ENCODE assay signal across 14 cellular contexts in the genomic region with DNA sequence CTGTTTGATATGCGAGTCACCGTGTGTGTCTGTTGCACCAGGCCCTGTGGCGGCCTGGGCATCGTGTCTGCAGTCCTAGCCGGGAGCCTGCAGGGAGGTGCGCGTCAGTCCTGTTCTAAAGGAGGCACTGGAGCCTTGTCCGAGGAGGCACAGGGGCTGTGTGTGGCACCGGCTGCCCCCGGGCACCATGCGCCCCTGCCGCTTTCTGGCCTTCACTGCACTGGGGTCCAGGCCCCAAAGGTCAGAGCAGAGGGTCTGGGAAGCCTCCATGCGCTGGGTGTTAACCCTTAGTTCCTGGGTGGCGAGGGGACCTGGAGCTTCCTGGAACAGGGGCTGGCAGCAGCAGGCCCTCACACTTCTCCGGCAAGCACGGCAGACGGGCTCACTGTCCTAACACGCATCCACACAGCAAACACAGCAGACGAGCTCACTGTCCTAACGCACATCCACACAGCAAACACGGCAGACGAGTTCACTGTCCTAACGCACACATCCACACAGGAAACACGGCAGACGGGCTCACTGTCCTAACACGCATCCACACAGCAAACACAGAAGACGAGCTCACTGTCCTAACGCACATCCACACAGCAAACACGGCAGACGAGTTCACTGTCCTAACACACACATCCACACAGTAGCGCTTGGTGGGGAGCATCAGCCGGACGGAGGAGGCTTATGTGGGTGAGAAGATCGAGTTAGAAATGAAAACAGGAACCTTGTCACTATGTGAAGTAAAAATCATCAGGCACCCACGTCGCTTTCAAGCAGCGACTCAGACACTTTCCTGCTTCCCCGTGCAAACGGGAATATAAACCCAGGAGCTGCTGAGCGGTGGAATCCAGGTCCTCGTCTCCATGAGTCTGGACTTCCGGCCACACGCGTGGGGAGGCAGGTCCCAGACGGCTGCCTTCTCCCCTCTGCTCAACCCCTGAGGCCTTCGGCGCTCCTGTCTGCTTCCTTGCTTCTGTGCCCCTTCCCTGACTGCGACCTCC.
DNase-seq lines count a peak whose midpoint lies in the region; ATAC-seq, FAIRE-seq and TF ChIP-seq lines count a peak whose summit lies in the region.
"Had no signal": no experiment of that assay in that cellular context is flagged by ENCODE, and none has a peak within 500 bp of the region (broad histone marks: within the 10 kb centered on the region; RNA-seq: fewer than 3 reads in every experiment).

No MANE protein-coding gene starts in this region.

- ATAC-seq in DND-41 (ENCODE audit: insufficient read depth, low read depth) (no peak), GM21528 (IDR thresholded peaks at IDR 0.05; ENCODE audit: low FRiP score, unreplicated experiment) (no peak)
- ATAC-seq: CD8-positive, alpha-beta T cell had no signal

- H2BK5ac ChIP-seq in H9 (ENCODE audit: insufficient read length, low read length), result no peak overlapping the region
- peak overlapping the region; percentile 73; the same call in 1 of the 2 replicates for H2BK5ac ChIP-seq in H1 (ENCODE audit: low read depth, low read length)

- no peak overlapping the region for H2AK5ac ChIP-seq in H9 (ENCODE audit: insufficient read length, low read length)
- no peak overlapping the region for H2AK5ac ChIP-seq in H1 (ENCODE audit: low read depth, low read length)

- intact Hi-C loops in posterior vena cava (cut with DNase I), result loop anchor here in 1 of 2 donors (5.0 kb wide), 1 partner anchor 269 kb away; no protein-coding TSS in a partner anchor

- H3K23ac ChIP-seq in H9 (ENCODE audit: insufficient read length, low read depth, low read length), result no peak overlapping the region
- no peak overlapping the region for H3K23ac ChIP-seq in H1 (ENCODE audit: insufficient read length)

- H3K27ac ChIP-seq in DND-41 (ENCODE audit: low read length) (no peak overlapping the region), H9 (ENCODE audit: insufficient read length, low read depth, low read length) (no peak overlapping the region), H1 (ENCODE audit: low read depth, low read length) (no peak overlapping the region)

- H3K36me3 ChIP-seq in DND-41 (ENCODE audit: insufficient read depth, low read length) (no peaks in the 10 kb centered on the region), H1 (ENCODE audit: control insufficient read depth in 2 of 4, insufficient read depth in 4 of 4, low read length in 3 of 4) (no peaks in the 10 kb centered on the region)

- no peak for TF ChIP-seq RAD21 in H1 (IDR thresholded peaks at IDR 0.05 in 1 of 2, conservative IDR thresholded peaks at IDR 0.05 in 1 of 2; ENCODE audit: low read depth in 2 of 2, low read length in 2 of 2)

- no peak overlapping the region for H3K9ac ChIP-seq in DND-41 (ENCODE audit: low read depth, low read length)
- no peak overlapping the region for H3K9ac ChIP-seq in H9 (ENCODE audit: extremely low read depth, insufficient read length, low read length)
- H3K9ac ChIP-seq in H1 (replicated peaks in 1 of 4; ENCODE audit: extremely low read depth in 1 of 4, low read depth in 3 of 4, low read length in 3 of 4), result no peak overlapping the region

- H3K9me3 ChIP-seq in DND-41 (ENCODE audit: insufficient read depth, low read length, severe bottlenecking) (no peaks in the 10 kb centered on the region), H9 (ENCODE audit: control insufficient read depth, low read depth, low read length) (no peaks in the 10 kb centered on the region), H1 (ENCODE audit: insufficient read depth in 2 of 2, low read depth in 1 of 2, low read length in 1 of 2) (peaks cover 0 to 10% of the 10 kb centered on the region in 2 experiments; a peak in 1 of 4 replicates)

- H3K4me1 ChIP-seq in DND-41 (ENCODE audit: insufficient read depth, low read length), result no peaks in the 10 kb centered on the region
- no peaks in the 10 kb centered on the region; the same call in 1 of the 2 replicates for H3K4me1 ChIP-seq in H9 (ENCODE audit: insufficient read depth, low read length)
- peaks cover 0 to 3% (median 0%) of the 10 kb centered on the region in 4 experiments; a peak in 1 of 7 replicates for H3K4me1 ChIP-seq in H1 (replicated peaks in 1 of 4; ENCODE audit: control insufficient read depth in 3 of 4, insufficient read depth in 4 of 4, low read length in 3 of 4)

- H3K79me1 ChIP-seq in H9 (ENCODE audit: insufficient read depth, low read depth, low read length, poor library complexity, severe bottlenecking) (no peaks in the 10 kb centered on the region), H1 (ENCODE audit: low read depth, low read length) (no peaks in the 10 kb centered on the region)

- H3K4me1 Mint-ChIP-seq in H9, result peaks cover 8 to 10% of the 10 kb centered on the region in 2 experiments

- no peak overlapping the region for H3K4me3 Mint-ChIP-seq in H9
- H3K4me3 Mint-ChIP-seq: CD8-positive, alpha-beta T cell had no signal

- H3T11ph ChIP-seq in H9 (ENCODE audit: low read length), result no peak overlapping the region

- H2BK15ac ChIP-seq in H9 (ENCODE audit: low read depth, low read length) (no peak overlapping the region), H1 (ENCODE audit: low read length) (no peak overlapping the region)

- H2BK120ac ChIP-seq in H9 (ENCODE audit: low read depth, low read length, poor library complexity, severe bottlenecking), result no peak overlapping the region
- no peak overlapping the region for H2BK120ac ChIP-seq in H1 (replicated peaks; ENCODE audit: low read depth, low read length)

- H4K5ac ChIP-seq in H9 (ENCODE audit: insufficient read length, low read depth, low read length) (no peak overlapping the region), H1 (ENCODE audit: insufficient read length, low read depth, low read length) (no peak overlapping the region)

- H3K18ac ChIP-seq in H9 (ENCODE audit: insufficient read length, low read depth, low read length) (no peak overlapping the region), H1 (ENCODE audit: extremely low read depth, low read length) (peak overlapping the region; percentile 32; the same call in 1 of the 2 replicates)

- H4K20me1 ChIP-seq in DND-41 (ENCODE audit: insufficient read depth, low read length), result no peaks in the 10 kb centered on the region
- H4K20me1 ChIP-seq in H9 (ENCODE audit: control insufficient read depth, insufficient read depth, insufficient read length), result no peaks in the 10 kb centered on the region
- peaks cover 0 to 2% of the 10 kb centered on the region in 2 experiments for H4K20me1 ChIP-seq in H1 (replicated peaks in 1 of 2; ENCODE audit: control insufficient read depth in 1 of 2, insufficient read depth in 2 of 2, low read length in 2 of 2)

- H3K27me3 Mint-ChIP-seq in H9 (ENCODE audit: low read depth), result no peaks in the 10 kb centered on the region; the same call in none of the 2 replicates

- H2AFZ ChIP-seq in DND-41 (ENCODE audit: low read depth, low read length), result no peak overlapping the region
- no peak overlapping the region for H2AFZ ChIP-seq in H9 (ENCODE audit: low read length)
- H2AFZ ChIP-seq in H1 (ENCODE audit: low read length), result no peak overlapping the region

- H3K14ac ChIP-seq in H9 (ENCODE audit: insufficient read depth, low read length) (no peak overlapping the region), H1 (ENCODE audit: insufficient read length) (no peak overlapping the region)

- FAIRE-seq in H1 (lab: Jason Lieb, UNC), result no peak

- H3K9me3 Mint-ChIP-seq in H9, result peaks cover 0 to 5% of the 10 kb centered on the region in 2 experiments; a peak in 2 of 5 replicates
- H3K9me3 Mint-ChIP-seq: CD8-positive, alpha-beta T cell had no signal

- H3K4me3 ChIP-seq in DND-41 (ENCODE audit: low read depth in 1 of 2, low read length in 2 of 2), result no peak overlapping the region
- no peak overlapping the region for H3K4me3 ChIP-seq in H1 (ENCODE audit: extremely low read depth in 1 of 4, insufficient read depth in 2 of 4, low read depth in 3 of 4, low read length in 4 of 4)

- peaks cover 0 to 8% (median 5%) of the 10 kb centered on the region in 3 experiments; a peak in 5 of 7 replicates for H3K36me3 Mint-ChIP-seq in H9 (ENCODE audit: insufficient read depth in 1 of 3, low read depth in 3 of 3)
- H3K36me3 Mint-ChIP-seq: CD8-positive, alpha-beta T cell had no signal

- no peak overlapping the region for H3K4me2 ChIP-seq in DND-41 (ENCODE audit: insufficient read depth, low read length)
- no peak overlapping the region for H3K4me2 ChIP-seq in H9 (ENCODE audit: insufficient read depth, insufficient read length, low read length)
- no peak overlapping the region for H3K4me2 ChIP-seq in H1 (ENCODE audit: insufficient read depth in 1 of 2, low read depth in 2 of 2, low read length in 2 of 2)

- no peak overlapping the region for H3K56ac ChIP-seq in H9 (ENCODE audit: insufficient read length, low read depth, low read length)
- no peak overlapping the region for H3K56ac ChIP-seq in H1 (replicated peaks; ENCODE audit: insufficient read length, low read depth, low read length)

- no peak overlapping the region for H4K8ac ChIP-seq in H9 (replicated peaks; ENCODE audit: insufficient read length, low read depth, low read length)
- H4K8ac ChIP-seq in H1 (ENCODE audit: extremely low read depth, insufficient read depth, low read length), result no peak overlapping the region

- H2BK20ac ChIP-seq in H9 (ENCODE audit: low read depth, low read length, poor library complexity, severe bottlenecking), result no peak overlapping the region
- H2BK20ac ChIP-seq in H1 (ENCODE audit: low read length), result no peak overlapping the region

- H4K91ac ChIP-seq in H9 (ENCODE audit: insufficient read length, low read depth, low read length), result no peak overlapping the region
- no peak overlapping the region for H4K91ac ChIP-seq in H1 (replicated peaks; ENCODE audit: insufficient read length, low read length)

- TF ChIP-seq EP300 in H1 (IDR thresholded peaks at IDR 0.05; ENCODE audit: borderline replicate concordance in 1 of 2, low read depth in 2 of 2, low read length in 2 of 2), result no peak

- H3K27me3 ChIP-seq in DND-41 (ENCODE audit: insufficient read depth, low read length, poor library complexity), result no peaks in the 10 kb centered on the region
- no peaks in the 10 kb centered on the region for H3K27me3 ChIP-seq in H9 (ENCODE audit: insufficient read depth, low read length)
- no peaks in the 10 kb centered on the region; a peak in 1 of 7 replicates for H3K27me3 ChIP-seq in H1 (replicated peaks in 1 of 4; ENCODE audit: control insufficient read depth in 3 of 4, extremely low read depth in 1 of 4, insufficient read depth in 3 of 4, low read length in 3 of 4)

- TF ChIP-seq POLR2A in H1 (IDR thresholded peaks at IDR 0.05; ENCODE audit: control extremely low read depth in 1 of 2, low read depth in 2 of 2, low read length in 2 of 2), result no peak

- WGBS in H9 (ENCODE audit: extremely low coverage, insufficient read length, low lambda C conversion rate), result no CpG with 5 or more reads among the region's 48 CpGs
- 90% methylated on average over 48 of the region's 48 CpGs; no CpG with 5 or more reads in 1 of the 2 experiments for WGBS in H1 (ENCODE audit: extremely low coverage in 1 of 2, insufficient coverage in 1 of 2, insufficient read length in 1 of 2, insufficient replicate concordance in 2 of 2, low coverage in 1 of 2, low lambda C conversion rate in 2 of 2, missing lambda C conversion rate in 1 of 2), 2 experiments

- no peaks in the 10 kb centered on the region for H3K79me2 ChIP-seq in DND-41 (ENCODE audit: insufficient read depth, low read length)
- no peaks in the 10 kb centered on the region for H3K79me2 ChIP-seq in H9 (ENCODE audit: insufficient read depth, low read length)
- H3K79me2 ChIP-seq in H1 (ENCODE audit: control insufficient read depth in 1 of 2, insufficient read depth in 2 of 2, low read length in 2 of 2), result no peaks in the 10 kb centered on the region

- DNase-seq in DND-41 (peak; percentile 2), H9 (no peak), H1 (ENCODE audit: low read depth in 1 of 2, low spot score in 2 of 2) (no peak), posterior vena cava (ENCODE audit: low spot score) (peak; percentile 67), Kasumi-1 (lab: John Stamatoyannopoulos, UW) (no peak)
- DNase-seq in stimulated activated naive CD4-positive, alpha-beta T cell treated with Interleukin-2 at 50 U/mL for 16 hours (lab: John Stamatoyannopoulos, UW), result no peak
- DNase-seq: CD8-positive, alpha-beta T cell; GF-D8; IMR-90; NCI-H1930; NCI-H2171 treated with DMSO at 0.1 percent for 48 hours; NCI-H82; SHP77 treated with DMSO at 0.1 percent for 48 hours had no signal

- CTCF ChIA-PET in H1 (lab: Charles Lee; ENCODE audit: partially characterized antibody), result interaction anchor here (1.2 kb wide), 1 partner anchor 9 kb away, joined by 3 read pairs; no protein-coding TSS in a partner anchor

- POLR2A ChIA-PET in H1 (lab: Charles Lee; ENCODE audit: partially characterized antibody), result interaction anchor here (0.9 kb wide), 1 partner anchor 316 kb away, joined by 3 read pairs; no protein-coding TSS in a partner anchor

- H2BK12ac ChIP-seq in H9 (ENCODE audit: insufficient read length, low read depth, low read length) (no peak overlapping the region), H1 (ENCODE audit: low read depth, low read length) (peak overlapping the region; percentile 63; the same call in 1 of the 2 replicates)

- no peak for TF ChIP-seq CTCF in DND-41 (IDR thresholded peaks at IDR 0.05; ENCODE audit: borderline replicate concordance, extremely low read depth, low read length, poor library complexity, severe bottlenecking)
- TF ChIP-seq CTCF in H9 (conservative IDR thresholded peaks at IDR 0.05), result no peak
- no peak for TF ChIP-seq CTCF in H1 (IDR thresholded peaks at IDR 0.05; ENCODE audit: control extremely low read depth in 1 of 3, insufficient read depth in 1 of 3, low read depth in 1 of 3, low read length in 3 of 3)

- no peaks in the 10 kb centered on the region for H3K23me2 ChIP-seq in H9 (ENCODE audit: insufficient read length, low read depth, low read length, poor library complexity, severe bottlenecking)
- no peaks in the 10 kb centered on the region; the same call in 1 of the 2 replicates for H3K23me2 ChIP-seq in H1 (ENCODE audit: low read depth, low read length)

- peak overlapping the region in 2 of 3 experiments; percentile 5 to 28; a peak in 1 of 7 replicates for H3K27ac Mint-ChIP-seq in H9
- H3K27ac Mint-ChIP-seq: CD8-positive, alpha-beta T cell had no signal

- no peak overlapping the region for H3K4ac ChIP-seq in H9 (ENCODE audit: low read depth, low read length)
- no peak overlapping the region for H3K4ac ChIP-seq in H1 (replicated peaks; ENCODE audit: insufficient read length, low read depth, low read length)

Comparison
In these comparisons a context has a peak if more than half of its experiments do, and no peak if none do; other contexts are left out.
1. DNase-seq: peak in DND-41 (single experiment) and posterior vena cava (single experiment); none in H9 (single experiment), H1 (0 of 2), stimulated activated naive CD4-positive, alpha-beta T cell treated with Interleukin-2 at 50 U/mL for 16 hours (single experiment) and Kasumi-1 (0 of 2).